Comparison of ENCODE assay signal across 21 cellular contexts in genomic region chr11:79472736-79473536, GRCh38. TPM values are rescaled to one million over a fixed set of nuclear protein-coding genes. Genes with fewer than 3 reads are reported as not detected.
DNase-seq lines count a peak whose midpoint lies in the region; ATAC-seq and TF ChIP-seq lines count a peak whose summit lies in the region.
"Had no signal": no experiment of that assay in that cellular context is flagged by ENCODE, and none has a peak within 500 bp of the region (broad histone marks: within the 10 kb centered on the region; RNA-seq: fewer than 3 reads in every experiment).

No MANE protein-coding gene starts in this region.

- H3K9me3 Mint-ChIP-seq in endodermal cell: peaks cover 10% of the 10 kb centered on the region
- no peaks in the 10 kb centered on the region for H3K9me3 Mint-ChIP-seq in activated T-helper 17 cell treated with anti-CD3 and anti-CD28 coated beads, Interleukin-2, amount 50 U/mL, for 72 hours

- H3K4me3 Mint-ChIP-seq in endodermal cell: peak overlapping the region; percentile 36
- no peak overlapping the region for H3K4me3 Mint-ChIP-seq in activated T-helper 17 cell treated with anti-CD3 and anti-CD28 coated beads, Interleukin-2, amount 50 U/mL, for 72 hours
- H3K4me3 Mint-ChIP-seq: CD8-positive, alpha-beta memory T cell; IgD-negative memory B cell had no signal

- DNase-seq in endodermal cell: peak; percentile 86
- no peak for DNase-seq in activated CD4-positive, alpha-beta T cell treated with anti-CD3 and anti-CD28 coated beads for 1 hour
- DNase-seq in aorta: no peak
- no peak for DNase-seq in epidermal melanocyte (ENCODE audit: insufficient read length, low spot score)
- DNase-seq: C1 segment of cervical spinal cord; CD8-positive, alpha-beta memory T cell; DMS53; EL; Karpas-422; NCI-H1417 treated with DMSO at 0.1 percent for 48 hours; NCI-H2029; NCI-H345; NCI-H524 treated with DMSO at 0.1 percent for 48 hours; PC-3; RPMI8226; SHP77 treated with DMSO at 0.1 percent for 48 hours; SK-N-SH had no signal

- no peaks in the 10 kb centered on the region for H3K36me3 Mint-ChIP-seq in endodermal cell (ENCODE audit: low read depth)
- no peaks in the 10 kb centered on the region for H3K36me3 Mint-ChIP-seq in activated T-helper 17 cell treated with anti-CD3 and anti-CD28 coated beads, Interleukin-2, amount 50 U/mL, for 72 hours (ENCODE audit: low read depth)
- H3K36me3 Mint-ChIP-seq: CD8-positive, alpha-beta memory T cell had no signal

- H3K9ac ChIP-seq in HUES48 (ENCODE audit: low read depth, low read length) (peak overlapping the region; percentile 21; the same call in 1 of the 2 replicates), endodermal cell (ENCODE audit: extremely low read depth, low read length, poor library complexity, severe bottlenecking) (no peak overlapping the region), iPS-20b (ENCODE audit: low read depth, low read length) (peak overlapping the region; percentile 61; the same call in 1 of the 2 replicates)
- H3K9ac ChIP-seq: SK-N-SH had no signal

- H3K4me3 ChIP-seq in HUES48 (ENCODE audit: low read depth, low read length): peak overlapping the region; percentile 39
- H3K4me3 ChIP-seq in endodermal cell (ENCODE audit: low read length): no peak overlapping the region
- peak overlapping the region; percentile 55; the same call in 1 of the 2 replicates for H3K4me3 ChIP-seq in iPS-20b (ENCODE audit: low read length)
- H3K4me3 ChIP-seq in aorta (ENCODE audit: low read length in 2 of 2): no peak overlapping the region

- intact Hi-C loops in aorta (cut with DNase I): no loop called here

- H3K36me3 ChIP-seq in HUES48 (ENCODE audit: control insufficient read depth, insufficient read depth, low read length) (no peaks in the 10 kb centered on the region), endodermal cell (ENCODE audit: control insufficient read depth, insufficient read depth, low read length) (no peaks in the 10 kb centered on the region), iPS-20b (ENCODE audit: insufficient read depth, low read depth, low read length) (no peaks in the 10 kb centered on the region), aorta (ENCODE audit: control insufficient read depth in 1 of 2, insufficient read depth in 2 of 2, low read length in 1 of 2) (no peaks in the 10 kb centered on the region)

- peaks cover 52% of the 10 kb centered on the region for H3K4me1 ChIP-seq in HUES48 (ENCODE audit: control insufficient read depth, insufficient read depth, low read length)
- H3K4me1 ChIP-seq in endodermal cell (ENCODE audit: control insufficient read depth, insufficient read depth, low read length): peaks cover 5% of the 10 kb centered on the region
- H3K4me1 ChIP-seq in iPS-20b (ENCODE audit: insufficient read depth, low read length): peaks cover 43% of the 10 kb centered on the region
- H3K4me1 ChIP-seq in aorta (ENCODE audit: control insufficient read depth in 1 of 2, insufficient read depth in 2 of 2, low read length in 2 of 2): no peaks in the 10 kb centered on the region

- H3K9me3 ChIP-seq in HUES48 (ENCODE audit: control insufficient read depth, insufficient read depth, low read length) (no peaks in the 10 kb centered on the region), endodermal cell (ENCODE audit: control insufficient read depth, low read length) (peaks cover 11% of the 10 kb centered on the region), iPS-20b (ENCODE audit: insufficient read depth, low read depth, low read length) (peaks cover 6% of the 10 kb centered on the region; the same call in 1 of the 2 replicates), aorta (ENCODE audit: control insufficient read depth, low read length) (peaks cover 2% of the 10 kb centered on the region)
- H3K9me3 ChIP-seq: SK-N-SH had no signal

- 22 to 34% methylated on average over 1 to 8 of the region's 8 CpGs for WGBS in endodermal cell (ENCODE audit: insufficient coverage in 1 of 2, insufficient read length in 1 of 2), 2 experiments
- 83% methylated on average over 8 of the region's 8 CpGs for WGBS in aorta, 2 donors

- no peak for TF ChIP-seq CTCF in endodermal cell (conservative IDR thresholded peaks at IDR 0.05)

- peaks cover 45% of the 10 kb centered on the region for H3K4me1 Mint-ChIP-seq in endodermal cell
- no peaks in the 10 kb centered on the region for H3K4me1 Mint-ChIP-seq in activated T-helper 17 cell treated with anti-CD3 and anti-CD28 coated beads, Interleukin-2, amount 50 U/mL, for 72 hours
- H3K4me1 Mint-ChIP-seq: CD8-positive, alpha-beta memory T cell had no signal

- peak overlapping the region; percentile 89 for H3K27ac Mint-ChIP-seq in endodermal cell
- no peak overlapping the region for H3K27ac Mint-ChIP-seq in activated T-helper 17 cell treated with anti-CD3 and anti-CD28 coated beads, Interleukin-2, amount 50 U/mL, for 72 hours
- H3K27ac Mint-ChIP-seq: CD8-positive, alpha-beta memory T cell; IgD-negative memory B cell had no signal

- H3K27me3 Mint-ChIP-seq in endodermal cell (ENCODE audit: insufficient read depth): peaks cover 2% of the 10 kb centered on the region
- H3K27me3 Mint-ChIP-seq in activated T-helper 17 cell treated with anti-CD3 and anti-CD28 coated beads, Interleukin-2, amount 50 U/mL, for 72 hours: peaks cover 4% of the 10 kb centered on the region

- no peak for ATAC-seq in activated T-helper 17 cell treated with anti-CD3 and anti-CD28 coated beads, Interleukin-2, amount 50 U/mL, for 72 hours (replicated peaks)
- ATAC-seq in aorta (ENCODE audit: low FRiP score): no peak
- ATAC-seq: PC-3 had no signal

- H3K27ac ChIP-seq in HUES48 (ENCODE audit: low read depth, low read length): peak overlapping the region; percentile 94
- peak overlapping the region; percentile 83 for H3K27ac ChIP-seq in endodermal cell (ENCODE audit: low read depth, low read length)
- H3K27ac ChIP-seq in iPS-20b (ENCODE audit: low read length): peak overlapping the region; percentile 83
- no peak overlapping the region for H3K27ac ChIP-seq in aorta (ENCODE audit: low read depth in 1 of 2, low read length in 2 of 2)

- no peaks in the 10 kb centered on the region for H3K27me3 ChIP-seq in HUES48 (ENCODE audit: control insufficient read depth, insufficient read depth, low read length)
- no peaks in the 10 kb centered on the region for H3K27me3 ChIP-seq in endodermal cell (ENCODE audit: control insufficient read depth, insufficient read depth, low read length, poor library complexity, severe bottlenecking)
- 0 out of 2 replicates have a peak, but pooled peaks cover 4% of the 10 kb centered on the region for H3K27me3 ChIP-seq in iPS-20b (ENCODE audit: insufficient read depth, low read length)
- H3K27me3 ChIP-seq in aorta (ENCODE audit: control insufficient read depth in 1 of 2, insufficient read depth in 2 of 2, low read length in 1 of 2): peaks cover 0 to 4% of the 10 kb centered on the region in 2 donors

RNA-seq across cellular contexts. Expression of gene TENM4, which starts 32.1 kb away (rescaled TPM):
- 100 to 1,000 TPM in 1 of 2 donors, 10 to 100 TPM in 1; 68.2 to 130 TPM for total RNA-seq in endodermal cell
- polyA plus RNA-seq in endodermal cell (2013, experiment 1 of 2): 23.1 TPM
- polyA plus RNA-seq in endodermal cell (2013, experiment 2 of 2): 21.2 TPM
- total RNA-seq in activated T-helper 17 cell treated with anti-CD3 and anti-CD28 coated beads, Interleukin-2, amount 50 U/mL, for 72 hours: under 1 TPM in 1 of 2 donors, not detected in 1; 0.15 TPM
- 1 to 10 TPM; 4.7 to 9.1 TPM for total RNA-seq in aorta
- under 1 TPM; 0.20 to 0.25 TPM for polyA plus RNA-seq in aorta
- total RNA-seq: CD8-positive, alpha-beta memory T cell had no signal
- polyA plus RNA-seq: CD8-positive, alpha-beta memory T cell; IgD-negative memory B cell had no signal

Comparison
In these comparisons a context has a peak if more than half of its experiments do, and no peak if none do; other contexts are left out.
1. H3K27ac ChIP-seq: peak in HUES48 (single experiment), endodermal cell (single experiment) and iPS-20b (single experiment); none in aorta (0 of 2).
2. H3K4me3 ChIP-seq: peak in HUES48 (single experiment) and iPS-20b (single experiment); none in endodermal cell (single experiment) and aorta (0 of 2).
3. RNA of gene TENM4, which starts 32.1 kb away (total RNA-seq): 68.2 to 130 TPM in endodermal cell; 4.7 to 9.1 TPM in aorta and 0.15 TPM in activated T-helper 17 cell treated with anti-CD3 and anti-CD28 coated beads, Interleukin-2, amount 50 U/mL, for 72 hours; every median in the first group is over 4 times any median in the second.